In the genomic region with DNA sequence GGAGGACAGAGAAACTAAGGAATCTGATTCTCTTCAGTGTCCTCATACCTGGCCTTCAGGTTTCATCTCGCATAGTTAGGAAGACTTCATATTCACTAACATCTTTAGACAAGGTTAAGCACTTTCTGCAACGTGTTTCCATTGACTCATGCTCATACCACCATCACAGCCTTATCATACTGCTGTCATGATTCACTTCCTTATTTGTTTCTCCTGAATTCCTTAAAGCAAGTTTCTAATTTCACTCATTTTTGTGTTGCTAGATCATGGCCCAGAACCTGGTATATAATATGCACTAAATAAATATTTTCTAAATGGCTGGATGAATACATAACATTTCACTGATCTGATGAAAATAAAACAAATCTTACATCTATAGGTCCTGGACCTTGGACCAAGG, we compare ENCODE assay signal across 18 cellular contexts.
DNase-seq lines count a peak whose midpoint lies in the region; ATAC-seq, FAIRE-seq and TF ChIP-seq lines count a peak whose summit lies in the region.
"Had no signal": no experiment of that assay in that cellular context is flagged by ENCODE, and none has a peak within 500 bp of the region (broad histone marks: within the 10 kb centered on the region; RNA-seq: fewer than 3 reads in every experiment).

No MANE protein-coding gene starts in this region.

- peak; percentile 93 for DNase-seq in EH (ENCODE audit: low read depth)
- peak; percentile 69 for DNase-seq in RCC 7860 (ENCODE audit: low spot score)
- DNase-seq in epithelial cell of prostate (ENCODE audit: low read depth, low spot score), result peak; percentile 44
- no peak for DNase-seq in omental fat pad (ENCODE audit: low spot score)
- no peak for DNase-seq in T-helper 2 cell
- DNase-seq in hypothalamus (lab: John Stamatoyannopoulos, UW), result no peak
- DNase-seq in Right ventricle myocardium inferior (ENCODE audit: missing footprints), result no peak
- DNase-seq: activated CD4-positive, alpha-beta T cell treated with anti-CD3 and anti-CD28 coated beads, Interleukin-2, amount 10 ng/mL, durations not matched to agents 24 days and 14 days; activated effector memory CD4-positive, alpha-beta T cell treated with Interleukin-2 at 50 U/mL for 16 hours; heart left ventricle; NCI-H1694 treated with DMSO at 0.1 percent for 48 hours; pancreas; stimulated activated CD4-positive, alpha-beta T cell treated with anti-CD3 and anti-CD28 coated beads, Interleukin-2, amount 100 ng/mL, for 48 hours; stimulated activated naive CD8-positive, alpha-beta T cell treated with anti-CD3 and anti-CD28 coated beads, Interleukin-15, Interleukin-2, amounts not matched to agents 100 U/mL and 50 U/mL, for 24 hours had no signal

- intact Hi-C loops in Right ventricle myocardium inferior (cut with DNase I), result no loop called here

- FAIRE-seq in RCC 7860 (lab: Jason Lieb, UNC), result peak; percentile 54
- FAIRE-seq: colon, GM12878, H1, pancreas had no signal

- ATAC-seq in omental fat pad (ENCODE audit: low FRiP score), result peak; percentile 80
- ATAC-seq in Right ventricle myocardium inferior, result no peak
- no peak for ATAC-seq in HG03354 (IDR thresholded peaks at IDR 0.05; ENCODE audit: poor library complexity, severe bottlenecking, unreplicated experiment)
- ATAC-seq: GM12878; heart left ventricle; stimulated activated naive CD8-positive, alpha-beta T cell treated with anti-CD3 and anti-CD28 coated beads, Interleukin-15, Interleukin-2, amounts not matched to agents 100 U/mL and 50 U/mL, for 24 hours had no signal

- no peak for TF ChIP-seq CTCF in omental fat pad (IDR thresholded peaks at IDR 0.05)

- peak overlapping the region; percentile 88 for H3K27ac ChIP-seq in epithelial cell of prostate
- H3K27ac ChIP-seq: heart left ventricle, pancreas had no signal

Comparison
In these comparisons a context has a peak if more than half of its experiments do, and no peak if none do; other contexts are left out.
1. DNase-seq: peak in EH (single experiment), RCC 7860 (single experiment) and epithelial cell of prostate (single experiment); none in omental fat pad (single experiment), T-helper 2 cell (0 of 5), hypothalamus (0 of 51) and Right ventricle myocardium inferior (single experiment).